In the genomic region with DNA sequence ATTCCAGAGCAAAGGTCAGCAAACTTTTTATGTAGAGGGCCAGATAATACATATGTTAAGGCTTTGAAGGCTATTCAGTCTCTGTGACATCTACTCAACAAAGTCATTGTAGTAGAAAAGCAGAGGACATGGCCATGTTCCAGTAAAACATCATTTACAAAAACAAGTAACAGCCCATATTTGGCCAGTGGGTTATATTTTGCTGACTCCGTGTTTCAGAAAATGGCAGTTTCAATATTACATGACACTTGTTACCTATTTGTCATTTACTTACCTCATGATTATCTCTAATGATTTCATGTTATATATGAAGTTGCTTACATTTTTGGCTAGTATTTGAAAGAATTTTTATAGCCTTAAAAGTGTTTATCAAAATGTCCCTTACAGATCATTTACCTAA, we compare ENCODE assay signal across 19 cellular contexts.
DNase-seq lines count a peak whose midpoint lies in the region; ATAC-seq, FAIRE-seq and TF ChIP-seq lines count a peak whose summit lies in the region.
"Had no signal": no experiment of that assay in that cellular context is flagged by ENCODE, and none has a peak within 500 bp of the region (broad histone marks: within the 10 kb centered on the region; RNA-seq: fewer than 3 reads in every experiment).

No MANE protein-coding gene starts in this region.

- H2AFZ ChIP-seq in KMS-11 (ENCODE audit: low read depth) (0 out of 2 replicates have a peak overlapping the region, but pooled peaks have one; percentile 3), K562 (ENCODE audit: low read depth, low read length) (no peak overlapping the region)
- H2AFZ ChIP-seq: GM23338 had no signal

- H3K4me3 ChIP-seq in A549 (no peak overlapping the region), KMS-11 (IDR thresholded peaks at IDR 0.05; ENCODE audit: insufficient read depth, low read depth, low read length) (no peak overlapping the region), K562 (no peak overlapping the region), ovary (no peak overlapping the region)
- H3K4me3 ChIP-seq: GM23338 had no signal

- H3K9me3 ChIP-seq in A549, result no peaks in the 10 kb centered on the region
- H3K9me3 ChIP-seq in K562 (replicated peaks; ENCODE audit: control insufficient read depth, insufficient read depth, low read depth, low read length), result no peaks in the 10 kb centered on the region
- H3K9me3 ChIP-seq in ovary, result no peaks in the 10 kb centered on the region

- CTCF ChIA-PET in A549 (lab: Yijun Ruan, JAX) (no interaction called here), K562 (lab: Yijun Ruan, JAX; ENCODE audit: low intra/inter-chr PET ratio) (no interaction called here)

- DNase-seq in A549 (ENCODE audit: low read depth in 1 of 2, low spot score in 1 of 2), result no peak
- DNase-seq in RPMI8226, result peak; percentile 77
- no peak for DNase-seq in K562 (ENCODE audit: extremely low read depth in 1 of 4, low spot score in 3 of 4)
- no peak for DNase-seq in activated T-cell treated with anti-CD3 and anti-CD28 coated beads, Interleukin-2, amount 50 U/mL, for 48 hours
- no peak for DNase-seq in ovary
- DNase-seq in left ventricle myocardium superior, result no peak
- DNase-seq: 8988T; C1 segment of cervical spinal cord; CD4-positive, alpha-beta memory T cell; COR-L47; DMS153; DND-41; GDM1; H9 had no signal

- TF ChIP-seq CTCF in A549 (IDR thresholded peaks at IDR 0.05) (no peak), KMS-11 (conservative IDR thresholded peaks at IDR 0.05; ENCODE audit: low read depth, low read length) (no peak), K562 (IDR thresholded peaks at IDR 0.05 in 2 of 3, conservative IDR thresholded peaks at IDR 0.05 in 1 of 3; ENCODE audit: insufficient read depth in 2 of 3, low read depth in 1 of 3, low read length in 3 of 3) (no peak), ovary (IDR thresholded peaks at IDR 0.05) (no peak)

- intact Hi-C loops in K562 (cut with micrococcal nuclease), result no loop called here
- intact Hi-C loops in ovary (cut with DNase I), result no loop called here
- intact Hi-C loops in left ventricle myocardium superior (cut with micrococcal nuclease), result no loop called here

- no peaks in the 10 kb centered on the region for H3K79me2 ChIP-seq in KMS-11 (ENCODE audit: insufficient read depth, low read depth)
- no peaks in the 10 kb centered on the region for H3K79me2 ChIP-seq in K562 (ENCODE audit: control insufficient read depth, insufficient read depth, low read length)

- no peak overlapping the region for H3K9ac ChIP-seq in KMS-11
- no peak overlapping the region for H3K9ac ChIP-seq in K562 (ENCODE audit: insufficient read depth in 1 of 2, low read depth in 2 of 2, low read length in 2 of 2)

- TF ChIP-seq EP300 in A549 (IDR thresholded peaks at IDR 0.05) (no peak), K562 (IDR thresholded peaks at IDR 0.05; ENCODE audit: low read length) (no peak), ovary (IDR thresholded peaks at IDR 0.05) (no peak)

- H3K27ac ChIP-seq in A549 (no peak overlapping the region), KMS-11 (peak overlapping the region; percentile 6; the same call in 1 of the 2 replicates), K562 (ENCODE audit: extremely low read depth, low read depth, low read length) (no peak overlapping the region), ovary (no peak overlapping the region)

- no peaks in the 10 kb centered on the region for H3K9me1 ChIP-seq in K562 (ENCODE audit: control insufficient read depth, insufficient read depth, low read length)

- no peaks in the 10 kb centered on the region for H3K36me3 ChIP-seq in KMS-11 (ENCODE audit: insufficient read depth)
- no peaks in the 10 kb centered on the region for H3K36me3 ChIP-seq in K562 (ENCODE audit: control insufficient read depth, insufficient read depth, low read length)
- no peaks in the 10 kb centered on the region for H3K36me3 ChIP-seq in ovary

- BruUV-seq in K562 (replicated peaks; lab: Mats Ljungman, UMichigan), result no TSS peak

- TF ChIP-seq RAD21 in A549 (conservative IDR thresholded peaks at IDR 0.05 in 1 of 2, IDR thresholded peaks at IDR 0.05 in 1 of 2) (no peak), K562 (CRISPR knock-in tag; conservative IDR thresholded peaks at IDR 0.05 in 1 of 2, IDR thresholded peaks at IDR 0.05 in 1 of 2) (no peak)

- H3K27me3 ChIP-seq in KMS-11 (ENCODE audit: insufficient read depth, low read depth), result no peaks in the 10 kb centered on the region
- no peaks in the 10 kb centered on the region for H3K27me3 ChIP-seq in K562 (ENCODE audit: control insufficient read depth in 2 of 2, insufficient read depth in 2 of 2, low read length in 2 of 2)
- no peaks in the 10 kb centered on the region for H3K27me3 ChIP-seq in ovary

- in situ Hi-C loops in K562 (cut with MboI), result no loop called here

- 93% methylated on average over 1 of the region's 1 CpG for WGBS in A549 (ENCODE audit: missing lambda C conversion rate)
- 5% methylated on average over 1 of the region's 1 CpG for WGBS in K562 (ENCODE audit: insufficient coverage, low coverage, missing lambda C conversion rate)
- whole genome bisulfite sequencing in ovary, 3 donors, result 85 to 93% (median 91%) methylated on average over 1 of the region's 1 CpG

- no peaks in the 10 kb centered on the region for H3K4me1 ChIP-seq in A549
- peaks cover 33% of the 10 kb centered on the region for H3K4me1 ChIP-seq in KMS-11 (ENCODE audit: low read depth, poor library complexity, severe bottlenecking)
- H3K4me1 ChIP-seq in K562 (replicated peaks in 1 of 2; ENCODE audit: control insufficient read depth in 2 of 2, insufficient read depth in 2 of 2, low read length in 2 of 2), result no peaks in the 10 kb centered on the region
- no peaks in the 10 kb centered on the region for H3K4me1 ChIP-seq in ovary (ENCODE audit: insufficient read depth)

- H4K20me1 ChIP-seq in KMS-11 (ENCODE audit: insufficient read depth) (no peaks in the 10 kb centered on the region), K562 (replicated peaks; ENCODE audit: control insufficient read depth, insufficient read depth, low read length) (no peaks in the 10 kb centered on the region)

- ATAC-seq in A549 (no peak), K562 (no peak), left ventricle myocardium superior (no peak)
- ATAC-seq: GM23338, HCT116 had no signal

- no peak for TF ChIP-seq POLR2A in A549 (IDR thresholded peaks at IDR 0.05; ENCODE audit: low read length)
- no peak for TF ChIP-seq POLR2A in K562 (conservative IDR thresholded peaks at IDR 0.05)
- TF ChIP-seq POLR2A in ovary (IDR thresholded peaks at IDR 0.05), result no peak

- H3K4me2 ChIP-seq in A549, result no peak overlapping the region
- peak overlapping the region; percentile 52 for H3K4me2 ChIP-seq in KMS-11
- no peak overlapping the region for H3K4me2 ChIP-seq in K562 (ENCODE audit: insufficient read depth, low read length)
- H3K4me2 ChIP-seq: GM23338 had no signal

- FAIRE-seq in A549 (lab: Jason Lieb, UNC) (no peak), K562 (lab: Jason Lieb, UNC) (no peak)
- FAIRE-seq: GM12891, GM18507 had no signal

- POLR2A ChIA-PET in A549 (lab: Yijun Ruan, JAX) (no interaction called here), K562 (lab: Yijun Ruan, JAX) (no interaction called here)

TF ChIP-seq in A549, 52 proteins besides CTCF, POLR2A, EP300 and RAD21:
- TF ChIP-seq JUNB (IDR thresholded peaks at IDR 0.05) (no peak), RARB (CRISPR knock-in tag; IDR thresholded peaks at IDR 0.05) (no peak), FOSL2 (IDR thresholded peaks at IDR 0.05) (no peak), FOSL2 (CRISPR knock-in tag; IDR thresholded peaks at IDR 0.05) (no peak), MAFK (IDR thresholded peaks at IDR 0.05; ENCODE audit: partially characterized antibody) (peak; percentile 38), MAZ (IDR thresholded peaks at IDR 0.05; ENCODE audit: borderline replicate concordance, low read depth, low read length) (no peak)
- TF ChIP-seq, protein P1, sequence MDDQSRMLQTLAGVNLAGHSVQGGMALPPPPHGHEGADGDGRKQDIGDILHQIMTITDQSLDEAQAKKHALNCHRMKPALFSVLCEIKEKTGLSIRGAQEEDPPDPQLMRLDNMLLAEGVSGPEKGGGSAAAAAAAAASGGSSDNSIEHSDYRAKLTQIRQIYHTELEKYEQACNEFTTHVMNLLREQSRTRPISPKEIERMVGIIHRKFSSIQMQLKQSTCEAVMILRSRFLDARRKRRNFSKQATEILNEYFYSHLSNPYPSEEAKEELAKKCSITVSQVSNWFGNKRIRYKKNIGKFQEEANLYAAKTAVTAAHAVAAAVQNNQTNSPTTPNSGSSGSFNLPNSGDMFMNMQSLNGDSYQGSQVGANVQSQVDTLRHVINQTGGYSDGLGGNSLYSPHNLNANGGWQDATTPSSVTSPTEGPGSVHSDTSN (IDR thresholded peaks at IDR 0.05), result no peak

TF ChIP-seq in K562, 482 proteins besides CTCF, POLR2A, EP300 and RAD21 (continues in another document):
- TF ChIP-seq, protein P2, sequence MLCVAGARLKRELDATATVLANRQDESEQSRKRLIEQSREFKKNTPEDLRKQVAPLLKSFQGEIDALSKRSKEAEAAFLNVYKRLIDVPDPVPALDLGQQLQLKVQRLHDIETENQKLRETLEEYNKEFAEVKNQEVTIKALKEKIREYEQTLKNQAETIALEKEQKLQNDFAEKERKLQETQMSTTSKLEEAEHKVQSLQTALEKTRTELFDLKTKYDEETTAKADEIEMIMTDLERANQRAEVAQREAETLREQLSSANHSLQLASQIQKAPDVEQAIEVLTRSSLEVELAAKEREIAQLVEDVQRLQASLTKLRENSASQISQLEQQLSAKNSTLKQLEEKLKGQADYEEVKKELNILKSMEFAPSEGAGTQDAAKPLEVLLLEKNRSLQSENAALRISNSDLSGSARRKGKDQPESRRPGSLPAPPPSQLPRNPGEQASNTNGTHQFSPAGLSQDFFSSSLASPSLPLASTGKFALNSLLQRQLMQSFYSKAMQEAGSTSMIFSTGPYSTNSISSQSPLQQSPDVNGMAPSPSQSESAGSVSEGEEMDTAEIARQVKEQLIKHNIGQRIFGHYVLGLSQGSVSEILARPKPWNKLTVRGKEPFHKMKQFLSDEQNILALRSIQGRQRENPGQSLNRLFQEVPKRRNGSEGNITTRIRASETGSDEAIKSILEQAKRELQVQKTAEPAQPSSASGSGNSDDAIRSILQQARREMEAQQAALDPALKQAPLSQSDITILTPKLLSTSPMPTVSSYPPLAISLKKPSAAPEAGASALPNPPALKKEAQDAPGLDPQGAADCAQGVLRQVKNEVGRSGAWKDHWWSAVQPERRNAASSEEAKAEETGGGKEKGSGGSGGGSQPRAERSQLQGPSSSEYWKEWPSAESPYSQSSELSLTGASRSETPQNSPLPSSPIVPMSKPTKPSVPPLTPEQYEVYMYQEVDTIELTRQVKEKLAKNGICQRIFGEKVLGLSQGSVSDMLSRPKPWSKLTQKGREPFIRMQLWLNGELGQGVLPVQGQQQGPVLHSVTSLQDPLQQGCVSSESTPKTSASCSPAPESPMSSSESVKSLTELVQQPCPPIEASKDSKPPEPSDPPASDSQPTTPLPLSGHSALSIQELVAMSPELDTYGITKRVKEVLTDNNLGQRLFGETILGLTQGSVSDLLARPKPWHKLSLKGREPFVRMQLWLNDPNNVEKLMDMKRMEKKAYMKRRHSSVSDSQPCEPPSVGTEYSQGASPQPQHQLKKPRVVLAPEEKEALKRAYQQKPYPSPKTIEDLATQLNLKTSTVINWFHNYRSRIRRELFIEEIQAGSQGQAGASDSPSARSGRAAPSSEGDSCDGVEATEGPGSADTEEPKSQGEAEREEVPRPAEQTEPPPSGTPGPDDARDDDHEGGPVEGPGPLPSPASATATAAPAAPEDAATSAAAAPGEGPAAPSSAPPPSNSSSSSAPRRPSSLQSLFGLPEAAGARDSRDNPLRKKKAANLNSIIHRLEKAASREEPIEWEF (CRISPR knock-in tag; IDR thresholded peaks at IDR 0.05), result no peak
- TF ChIP-seq ZNF316 (IDR thresholded peaks at IDR 0.05), result peak; percentile 75
